ENCODE assay signal across 8 cellular contexts in the genomic region with DNA sequence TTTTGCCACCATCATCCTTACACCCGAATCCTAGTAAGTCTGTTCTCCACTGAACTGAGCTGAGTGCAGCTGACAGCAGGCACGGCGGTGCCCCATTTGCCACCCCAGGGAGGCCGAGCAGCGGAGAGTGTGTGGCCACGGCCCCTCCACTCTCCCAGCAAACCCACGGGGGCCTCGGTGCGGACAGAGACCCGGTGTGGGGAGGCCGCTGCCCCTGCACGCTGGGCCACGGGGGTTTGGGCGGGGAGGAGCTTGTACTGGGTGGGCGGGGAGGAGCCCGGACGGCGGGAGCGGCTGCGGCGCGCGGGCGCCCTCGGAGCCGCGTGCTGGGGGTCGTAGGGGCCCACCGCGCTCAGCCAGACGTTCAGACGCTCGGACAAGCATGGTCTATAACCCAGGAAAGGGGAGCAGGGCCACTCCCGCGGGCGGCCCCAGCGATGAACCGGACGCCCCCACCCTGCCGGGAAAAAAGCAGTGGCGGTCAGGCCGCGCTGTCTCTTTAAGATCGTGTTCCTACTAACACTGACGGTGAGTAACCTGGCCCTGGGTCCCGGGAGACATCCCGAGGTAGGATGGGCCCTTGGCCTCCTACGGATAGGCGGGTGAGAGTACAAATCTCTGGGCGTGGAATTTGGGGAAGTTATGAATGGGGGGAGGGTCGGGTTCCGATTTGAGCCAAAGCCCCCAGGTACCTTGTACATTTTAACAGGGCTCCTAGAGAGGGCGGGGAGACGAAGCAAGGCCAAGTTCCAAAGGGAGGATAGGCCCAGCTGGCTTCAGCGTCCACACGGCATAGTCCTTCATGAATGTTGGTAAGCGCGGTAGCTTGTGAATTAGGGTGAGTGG. TPM values are rescaled to one million over a fixed set of nuclear protein-coding genes. Genes with fewer than 3 reads are reported as not detected.
DNase-seq lines count a peak whose midpoint lies in the region; ATAC-seq and TF ChIP-seq lines count a peak whose summit lies in the region.

Gene ITPRIPL1, plus strand, starts transcription at position 280 of the 846 bp plus-strand sequence. Its CDS starts 523 bp downstream, at position 803.

- no peaks in the 10 kb centered on the region for H3K36me3 ChIP-seq in fibroblast of lung (ENCODE audit: control insufficient read depth, insufficient read depth, low read length)

- peak within 1 kb of the TSS; percentile 7 for H3K9ac ChIP-seq in fibroblast of lung (ENCODE audit: insufficient read depth, low read length)

- no peaks in the 10 kb centered on the region for H3K27me3 ChIP-seq in fibroblast of lung (ENCODE audit: control insufficient read depth, insufficient read depth, low read length)

- H3K4me3 ChIP-seq in fibroblast of lung (replicated peaks in 1 of 4; ENCODE audit: control extremely low read depth in 1 of 4, insufficient read depth in 1 of 4, low read depth in 3 of 4, low read length in 4 of 4) = peak within 1 kb of the TSS; percentile 49 to 67 (median 58)

- H3K9me3 ChIP-seq in fibroblast of lung (ENCODE audit: control insufficient read depth, insufficient read depth, low read depth, low read length) = no peaks in the 10 kb centered on the region

- TF ChIP-seq CTCF in fibroblast of lung (conservative IDR thresholded peaks at IDR 0.05 in 1 of 2, IDR thresholded peaks at IDR 0.05 in 1 of 2; ENCODE audit: low read depth in 1 of 2, low read length in 2 of 2) (no peak), omental fat pad (IDR thresholded peaks at IDR 0.05) (no peak)

- H4K20me1 ChIP-seq in fibroblast of lung (ENCODE audit: control insufficient read depth, extremely low read depth, insufficient read depth, low read length) = no peaks in the 10 kb centered on the region

- H3K4me2 ChIP-seq in fibroblast of lung (ENCODE audit: extremely low read depth, insufficient read depth, low read length) = peak within 1 kb of the TSS; percentile 80

- H3K4me1 ChIP-seq in fibroblast of lung (ENCODE audit: control insufficient read depth, extremely low read depth, insufficient read depth, low read length) = peaks cover 5% of the 10 kb centered on the region

- peak within 1 kb of the TSS; percentile 27 for H2AFZ ChIP-seq in fibroblast of lung (ENCODE audit: low read length)

- no peaks in the 10 kb centered on the region for H3K79me2 ChIP-seq in fibroblast of lung (ENCODE audit: control insufficient read depth, insufficient read depth, low read length)

- peak; percentile 27 for ATAC-seq in HG02885 (IDR thresholded peaks at IDR 0.05; ENCODE audit: poor library complexity, unreplicated experiment)
- peak; percentile 87 for ATAC-seq in omental fat pad (ENCODE audit: low FRiP score)
- no peak for ATAC-seq in GM21367 (IDR thresholded peaks at IDR 0.05; ENCODE audit: unreplicated experiment)
- no peak for ATAC-seq in GM21786 (IDR thresholded peaks at IDR 0.05; ENCODE audit: unreplicated experiment)

- DNase-seq in CMK (ENCODE audit: low read depth) (peak; percentile 63), fibroblast of lung (ENCODE audit: low read depth in 2 of 2) (no peak), omental fat pad (ENCODE audit: low spot score) (no peak), KG1 (lab: John Stamatoyannopoulos, UW) (no peak)
- peak; percentile 14 to 23 for DNase-seq in activated CD4-positive, alpha-beta T cell treated with anti-CD3 and anti-CD28 coated beads, Interleukin-2, amount 50 U/mL, for 4 hours

- H3K27ac ChIP-seq in fibroblast of lung (ENCODE audit: insufficient read depth, low read length) = no peak within 1 kb of the TSS

RNA-seq across cellular contexts. Expression of gene ITPRIPL1, which starts in this region (rescaled TPM):
- total RNA-seq in fibroblast of lung (4.1 and 4.6 TPM in 2 replicates), omental fat pad (1 to 10 TPM; 4.8 to 7.6 (median 6.6) TPM)
- polyA plus RNA-seq in fibroblast of lung = 2.0 and 2.6 TPM in 2 replicates
- polyA plus RNA-seq in fibroblast of lung (2012) = 1.2 and 1.4 TPM in 2 replicates
- polyA minus RNA-seq in fibroblast of lung (ENCODE audit: low replicate concordance) = 7.2 and 7.4 TPM in 2 replicates

Comparison
In these comparisons a context has a peak if more than half of its experiments do, and no peak if none do; other contexts are left out.
1. DNase-seq: peak in CMK (single experiment) and activated CD4-positive, alpha-beta T cell treated with anti-CD3 and anti-CD28 coated beads, Interleukin-2, amount 50 U/mL, for 4 hours (2 of 2); none in fibroblast of lung (0 of 2), omental fat pad (single experiment) and KG1 (single experiment).
2. ATAC-seq: peak in HG02885 (single experiment) and omental fat pad (single experiment); none in GM21367 (single experiment) and GM21786 (single experiment).